ENCODE assay signal across 13 cellular contexts in the genomic region with DNA sequence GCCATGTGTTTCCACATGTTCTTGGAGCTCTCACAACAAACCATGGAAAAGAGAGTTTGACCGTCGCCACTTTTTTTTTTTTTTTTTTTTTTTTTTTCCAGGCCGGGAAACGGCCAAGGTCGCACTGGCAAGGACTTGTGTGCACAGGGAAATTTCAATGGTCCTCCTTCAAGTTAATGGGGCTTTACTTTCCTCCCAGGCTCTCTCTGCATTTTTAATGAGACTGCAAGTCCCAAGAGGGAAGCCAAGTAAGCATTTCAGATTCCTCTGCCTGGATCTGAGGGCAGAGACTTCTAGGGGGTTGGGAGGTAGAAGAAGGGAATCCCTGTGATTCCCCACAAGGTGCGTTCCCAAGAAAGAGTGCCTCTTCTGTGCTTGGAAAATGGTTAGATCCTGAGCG.
DNase-seq lines count a peak whose midpoint lies in the region; ATAC-seq and TF ChIP-seq lines count a peak whose summit lies in the region.
"Had no signal": no experiment of that assay in that cellular context is flagged by ENCODE, and none has a peak within 500 bp of the region (broad histone marks: within the 10 kb centered on the region; RNA-seq: fewer than 3 reads in every experiment).

No MANE protein-coding gene starts in this region.

- H3K36me3 Mint-ChIP-seq in GM23338 (ENCODE audit: low read depth) (no peaks in the 10 kb centered on the region), WTC11 (no peaks in the 10 kb centered on the region), glutamatergic neuron (ENCODE audit: unreplicated experiment) (no peaks in the 10 kb centered on the region)
- H3K36me3 Mint-ChIP-seq: CD14-positive monocyte; CD8-positive, alpha-beta T cell; IgD-negative memory B cell had no signal

- H3K9me3 ChIP-seq in A673 (ENCODE audit: low read depth, low read length, poor library complexity, severe bottlenecking), result no peaks in the 10 kb centered on the region

- no peak overlapping the region for H2AFZ ChIP-seq in GM23338

- H3K4me1 Mint-ChIP-seq in GM23338 (peaks cover 6% of the 10 kb centered on the region), WTC11 (peaks cover 14% of the 10 kb centered on the region), glutamatergic neuron (ENCODE audit: low read depth, unreplicated experiment) (peaks cover 12% of the 10 kb centered on the region)
- H3K4me1 Mint-ChIP-seq: CD14-positive monocyte had no signal

- H4K20me1 ChIP-seq in GM23338 (replicated peaks; ENCODE audit: insufficient read depth), result no peaks in the 10 kb centered on the region

- H3K9me3 Mint-ChIP-seq in GM23338 (no peaks in the 10 kb centered on the region; the same call in 2 of the 3 replicates), WTC11 (0 out of 2 replicates have a peak, but pooled peaks cover 3% of the 10 kb centered on the region), glutamatergic neuron (ENCODE audit: unreplicated experiment) (no peaks in the 10 kb centered on the region)
- H3K9me3 Mint-ChIP-seq: CD8-positive, alpha-beta T cell had no signal

- POLR2A ChIA-PET in A673 (lab: Charles Lee; ENCODE audit: low non-redundant PET), result no interaction called here
- POLR2A ChIA-PET in WTC11 (lab: Charles Lee), result no interaction called here

- H3K4me1 ChIP-seq in A673 (ENCODE audit: insufficient read depth, low read length, poor library complexity, severe bottlenecking), result no peaks in the 10 kb centered on the region
- no peaks in the 10 kb centered on the region; the same call in 1 of the 2 replicates for H3K4me1 ChIP-seq in GM23338 (ENCODE audit: insufficient read depth)

- H3K4me3 ChIP-seq in A673 (ENCODE audit: low read depth, low read length, poor library complexity, severe bottlenecking), result no peak overlapping the region
- no peak overlapping the region for H3K4me3 ChIP-seq in GM23338

- H3K27me3 ChIP-seq in A673 (replicated peaks; ENCODE audit: insufficient read depth, low read depth, low read length, poor library complexity) (no peaks in the 10 kb centered on the region), GM23338 (ENCODE audit: insufficient read depth) (no peaks in the 10 kb centered on the region)

- H3K27ac ChIP-seq in A673 (ENCODE audit: low read depth, low read length, poor library complexity, severe bottlenecking) (no peak overlapping the region), GM23338 (ENCODE audit: low read depth) (no peak overlapping the region)

- no peaks in the 10 kb centered on the region for H3K9me2 ChIP-seq in GM23338 (ENCODE audit: insufficient read depth)

- H3K27me3 Mint-ChIP-seq in GM23338 (ENCODE audit: insufficient read depth, low read depth, poor library complexity) (peaks cover 11% of the 10 kb centered on the region), WTC11 (ENCODE audit: low read depth) (no peaks in the 10 kb centered on the region; the same call in 1 of the 2 replicates), glutamatergic neuron (ENCODE audit: unreplicated experiment) (no peaks in the 10 kb centered on the region)

- no peak overlapping the region for H3K4me2 ChIP-seq in GM23338

- CTCF ChIA-PET in A673 (lab: Charles Lee), result interaction anchor here (1.1 to 2.5 kb wide), 2 partner anchors 79 to 191 kb away, joined by 5 to 18 read pairs; no protein-coding TSS in a partner anchor
- CTCF ChIA-PET in WTC11 (lab: Charles Lee), result interaction anchor here (1.0 to 5.9 kb wide), 15 partner anchors 14 to 375 kb away, joined by 3 to 132 read pairs (median 10); no protein-coding TSS in a partner anchor

- H3K27ac Mint-ChIP-seq in GM23338 (no peak overlapping the region), WTC11 (0 out of 2 replicates have a peak overlapping the region, but pooled peaks have one; percentile 44), glutamatergic neuron (ENCODE audit: unreplicated experiment) (no peak overlapping the region)
- H3K27ac Mint-ChIP-seq: CD14-positive monocyte; CD8-positive, alpha-beta T cell; IgD-negative memory B cell had no signal

- intact Hi-C loops in A673 (cut with micrococcal nuclease; ENCODE audit: unreplicated experiment) (loop anchor here (5.0 to 10.0 kb wide), 3 partner anchors 78 to 1183 kb away; no protein-coding TSS in a partner anchor), posterior vena cava (cut with DNase I) (loop anchor here in 1 of 2 donors (10.0 kb wide), 1 partner anchor 190 kb away; no protein-coding TSS in a partner anchor)

- no peaks in the 10 kb centered on the region for H3F3A ChIP-seq in GM23338 (replicated peaks; ENCODE audit: low read depth)

- BruUV-seq in A673 (replicated peaks; lab: Mats Ljungman, UMichigan), result no TSS peak

- no peak for ATAC-seq in GM23338
- ATAC-seq in WTC11, result peak; percentile 30; the same call in 1 of the 2 replicates
- ATAC-seq: CD8-positive, alpha-beta T cell had no signal

- no peaks in the 10 kb centered on the region for H3K36me3 ChIP-seq in A673 (ENCODE audit: insufficient read depth, low read length, poor library complexity, severe bottlenecking)
- no peaks in the 10 kb centered on the region for H3K36me3 ChIP-seq in GM23338 (ENCODE audit: insufficient read depth)

- H3K4me3 Mint-ChIP-seq in GM23338 (no peak overlapping the region), WTC11 (no peak overlapping the region), glutamatergic neuron (ENCODE audit: unreplicated experiment) (no peak overlapping the region)
- H3K4me3 Mint-ChIP-seq: CD14-positive monocyte; CD8-positive, alpha-beta T cell; IgD-negative memory B cell had no signal

- TF ChIP-seq CTCF in A673 (conservative IDR thresholded peaks at IDR 0.05; ENCODE audit: low read depth, low read length), result no peak
- TF ChIP-seq CTCF in GM23338 (conservative IDR thresholded peaks at IDR 0.05; ENCODE audit: low read depth in 2 of 2), result no peak
- TF ChIP-seq CTCF in WTC11 (IDR thresholded peaks at IDR 0.05), result no peak
- TF ChIP-seq CTCF in glutamatergic neuron (IDR thresholded peaks at IDR 0.05; ENCODE audit: partially characterized antibody, unreplicated experiment), result no peak

- DNase-seq in A673 (ENCODE audit: low spot score), result peak; percentile 52
- peak; percentile 11 for DNase-seq in GM23338 (ENCODE audit: low spot score)
- DNase-seq in WTC11 (ENCODE audit: low spot score), result no peak
- peak; percentile 15 for DNase-seq in medulla oblongata (ENCODE audit: extremely low spot score)
- no peak for DNase-seq in glutamatergic neuron
- no peak for DNase-seq in posterior vena cava (ENCODE audit: low spot score)
- no peak for DNase-seq in activated effector memory CD4-positive, alpha-beta T cell treated with Interleukin-2 at 50 U/mL for 16 hours
- DNase-seq: CD8-positive, alpha-beta T cell; COR-L47; DMS153; H7 had no signal

- no peaks in the 10 kb centered on the region for H3K79me2 ChIP-seq in GM23338 (replicated peaks; ENCODE audit: insufficient read depth)

TF ChIP-seq in GM23338, 12 proteins besides CTCF, POLR2A, EP300 and RAD21 (continues in another document):
- TF ChIP-seq EZH2phosphoT487 (IDR thresholded peaks at IDR 0.05; ENCODE audit: unreplicated experiment) (no peak), CREB1 (CRISPR knock-in tag; IDR thresholded peaks at IDR 0.05; ENCODE audit: low read depth) (no peak), NANOG (IDR thresholded peaks at IDR 0.05; ENCODE audit: borderline replicate concordance) (no peak)

TF ChIP-seq in WTC11, 78 proteins besides CTCF, POLR2A, EP300 and RAD21 (continues in another document):
- TF ChIP-seq, protein P1, sequence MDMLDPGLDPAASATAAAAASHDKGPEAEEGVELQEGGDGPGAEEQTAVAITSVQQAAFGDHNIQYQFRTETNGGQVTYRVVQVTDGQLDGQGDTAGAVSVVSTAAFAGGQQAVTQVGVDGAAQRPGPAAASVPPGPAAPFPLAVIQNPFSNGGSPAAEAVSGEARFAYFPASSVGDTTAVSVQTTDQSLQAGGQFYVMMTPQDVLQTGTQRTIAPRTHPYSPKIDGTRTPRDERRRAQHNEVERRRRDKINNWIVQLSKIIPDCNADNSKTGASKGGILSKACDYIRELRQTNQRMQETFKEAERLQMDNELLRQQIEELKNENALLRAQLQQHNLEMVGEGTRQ (CRISPR knock-in tag; IDR thresholded peaks at IDR 0.05), result no peak
- TF ChIP-seq, protein P2, sequence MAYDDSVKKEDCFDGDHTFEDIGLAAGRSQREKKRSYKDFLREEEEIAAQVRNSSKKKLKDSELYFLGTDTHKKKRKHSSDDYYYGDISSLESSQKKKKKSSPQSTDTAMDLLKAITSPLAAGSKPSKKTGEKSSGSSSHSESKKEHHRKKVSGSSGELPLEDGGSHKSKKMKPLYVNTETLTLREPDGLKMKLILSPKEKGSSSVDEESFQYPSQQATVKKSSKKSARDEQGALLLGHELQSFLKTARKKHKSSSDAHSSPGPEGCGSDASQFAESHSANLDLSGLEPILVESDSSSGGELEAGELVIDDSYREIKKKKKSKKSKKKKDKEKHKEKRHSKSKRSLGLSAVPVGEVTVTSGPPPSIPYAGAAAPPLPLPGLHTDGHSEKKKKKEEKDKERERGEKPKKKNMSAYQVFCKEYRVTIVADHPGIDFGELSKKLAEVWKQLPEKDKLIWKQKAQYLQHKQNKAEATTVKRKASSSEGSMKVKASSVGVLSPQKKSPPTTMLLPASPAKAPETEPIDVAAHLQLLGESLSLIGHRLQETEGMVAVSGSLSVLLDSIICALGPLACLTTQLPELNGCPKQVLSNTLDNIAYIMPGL (CRISPR knock-in tag; IDR thresholded peaks at IDR 0.05), result no peak
- TF ChIP-seq CREB1 (CRISPR knock-in tag; IDR thresholded peaks at IDR 0.05) (no peak), GTF2I (CRISPR knock-in tag; conservative IDR thresholded peaks at IDR 0.05) (no peak), ATF1 (CRISPR knock-in tag; IDR thresholded peaks at IDR 0.05) (no peak), NFYB (CRISPR knock-in tag; conservative IDR thresholded peaks at IDR 0.05; ENCODE audit: low read depth) (no peak)
- TF ChIP-seq, protein P3, sequence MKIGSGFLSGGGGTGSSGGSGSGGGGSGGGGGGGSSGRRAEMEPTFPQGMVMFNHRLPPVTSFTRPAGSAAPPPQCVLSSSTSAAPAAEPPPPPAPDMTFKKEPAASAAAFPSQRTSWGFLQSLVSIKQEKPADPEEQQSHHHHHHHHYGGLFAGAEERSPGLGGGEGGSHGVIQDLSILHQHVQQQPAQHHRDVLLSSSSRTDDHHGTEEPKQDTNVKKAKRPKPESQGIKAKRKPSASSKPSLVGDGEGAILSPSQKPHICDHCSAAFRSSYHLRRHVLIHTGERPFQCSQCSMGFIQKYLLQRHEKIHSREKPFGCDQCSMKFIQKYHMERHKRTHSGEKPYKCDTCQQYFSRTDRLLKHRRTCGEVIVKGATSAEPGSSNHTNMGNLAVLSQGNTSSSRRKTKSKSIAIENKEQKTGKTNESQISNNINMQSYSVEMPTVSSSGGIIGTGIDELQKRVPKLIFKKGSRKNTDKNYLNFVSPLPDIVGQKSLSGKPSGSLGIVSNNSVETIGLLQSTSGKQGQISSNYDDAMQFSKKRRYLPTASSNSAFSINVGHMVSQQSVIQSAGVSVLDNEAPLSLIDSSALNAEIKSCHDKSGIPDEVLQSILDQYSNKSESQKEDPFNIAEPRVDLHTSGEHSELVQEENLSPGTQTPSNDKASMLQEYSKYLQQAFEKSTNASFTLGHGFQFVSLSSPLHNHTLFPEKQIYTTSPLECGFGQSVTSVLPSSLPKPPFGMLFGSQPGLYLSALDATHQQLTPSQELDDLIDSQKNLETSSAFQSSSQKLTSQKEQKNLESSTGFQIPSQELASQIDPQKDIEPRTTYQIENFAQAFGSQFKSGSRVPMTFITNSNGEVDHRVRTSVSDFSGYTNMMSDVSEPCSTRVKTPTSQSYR (CRISPR knock-in tag; IDR thresholded peaks at IDR 0.05), result no peak

Comparison
In these comparisons a context has a peak if more than half of its experiments do, and no peak if none do; other contexts are left out.
1. DNase-seq: peak in A673 (single experiment), GM23338 (single experiment) and medulla oblongata (single experiment); none in WTC11 (single experiment), glutamatergic neuron (single experiment), posterior vena cava (single experiment) and activated effector memory CD4-positive, alpha-beta T cell treated with Interleukin-2 at 50 U/mL for 16 hours (single experiment).